ENCODE assay signal across 1 cellular context in genomic region chr1:111733183-111733995, GRCh38.
A peak's percentile ranks its signal among the peaks of the same experiment; 100 is the strongest.
TF ChIP-seq lines count a peak whose summit lies in the region.

No MANE protein-coding gene starts in this region.

TF ChIP-seq in HepG2, 621 proteins besides CTCF, POLR2A, EP300 and RAD21 (continued from another document and continues in another):
- TF ChIP-seq, protein P1, sequence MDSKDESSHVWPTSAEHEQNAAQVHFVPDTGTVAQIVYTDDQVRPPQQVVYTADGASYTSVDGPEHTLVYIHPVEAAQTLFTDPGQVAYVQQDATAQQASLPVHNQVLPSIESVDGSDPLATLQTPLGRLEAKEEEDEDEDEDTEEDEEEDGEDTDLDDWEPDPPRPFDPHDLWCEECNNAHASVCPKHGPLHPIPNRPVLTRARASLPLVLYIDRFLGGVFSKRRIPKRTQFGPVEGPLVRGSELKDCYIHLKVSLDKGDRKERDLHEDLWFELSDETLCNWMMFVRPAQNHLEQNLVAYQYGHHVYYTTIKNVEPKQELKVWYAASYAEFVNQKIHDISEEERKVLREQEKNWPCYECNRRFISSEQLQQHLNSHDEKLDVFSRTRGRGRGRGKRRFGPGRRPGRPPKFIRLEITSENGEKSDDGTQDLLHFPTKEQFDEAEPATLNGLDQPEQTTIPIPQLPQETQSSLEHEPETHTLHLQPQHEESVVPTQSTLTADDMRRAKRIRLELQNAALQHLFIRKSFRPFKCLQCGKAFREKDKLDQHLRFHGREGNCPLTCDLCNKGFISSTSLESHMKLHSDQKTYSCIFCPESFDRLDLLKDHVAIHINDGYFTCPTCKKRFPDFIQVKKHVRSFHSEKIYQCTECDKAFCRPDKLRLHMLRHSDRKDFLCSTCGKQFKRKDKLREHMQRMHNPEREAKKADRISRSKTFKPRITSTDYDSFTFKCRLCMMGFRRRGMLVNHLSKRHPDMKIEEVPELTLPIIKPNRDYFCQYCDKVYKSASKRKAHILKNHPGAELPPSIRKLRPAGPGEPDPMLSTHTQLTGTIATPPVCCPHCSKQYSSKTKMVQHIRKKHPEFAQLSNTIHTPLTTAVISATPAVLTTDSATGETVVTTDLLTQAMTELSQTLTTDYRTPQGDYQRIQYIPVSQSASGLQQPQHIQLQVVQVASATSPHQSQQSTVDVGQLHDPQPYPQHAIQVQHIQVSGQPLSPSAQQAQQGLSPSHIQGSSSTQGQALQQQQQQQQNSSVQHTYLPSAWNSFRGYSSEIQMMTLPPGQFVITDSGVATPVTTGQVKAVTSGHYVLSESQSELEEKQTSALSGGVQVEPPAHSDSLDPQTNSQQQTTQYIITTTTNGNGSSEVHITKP (CRISPR knock-in tag; IDR thresholded peaks at IDR 0.05; ENCODE audit: low read depth) = peak; percentile 90
- TF ChIP-seq ELF1 (CRISPR knock-in tag; IDR thresholded peaks at IDR 0.05) (peak; percentile 83), SOX5 (CRISPR knock-in tag; IDR thresholded peaks at IDR 0.05; ENCODE audit: borderline replicate concordance) (peak; percentile 50; the same call in 1 of the 2 replicates), HDAC1 (CRISPR knock-in tag; IDR thresholded peaks at IDR 0.05) (peak; percentile 66; the same call in 1 of the 2 replicates), HNF4A (CRISPR knock-in tag; IDR thresholded peaks at IDR 0.05) (peak; percentile 88), ZNF276 (CRISPR knock-in tag; IDR thresholded peaks at IDR 0.05; ENCODE audit: low read depth) (no peak), POLR2AphosphoS5 (IDR thresholded peaks at IDR 0.05; ENCODE audit: low read depth, low read length) (no peak), ZNF513 (CRISPR knock-in tag; conservative IDR thresholded peaks at IDR 0.05) (no peak), ZBTB21 (CRISPR knock-in tag; IDR thresholded peaks at IDR 0.05) (peak; percentile 81), ZNF878 (CRISPR knock-in tag; IDR thresholded peaks at IDR 0.05) (no peak), PAX8 (CRISPR knock-in tag; IDR thresholded peaks at IDR 0.05; ENCODE audit: borderline replicate concordance) (no peak), GATAD2A (CRISPR knock-in tag; IDR thresholded peaks at IDR 0.05) (peak; percentile 71), HMGA1 (CRISPR knock-in tag; conservative IDR thresholded peaks at IDR 0.05) (no peak), ZNF710 (CRISPR knock-in tag; IDR thresholded peaks at IDR 0.05; ENCODE audit: borderline replicate concordance) (no peak), REXO4 (CRISPR knock-in tag; IDR thresholded peaks at IDR 0.05; ENCODE audit: borderline replicate concordance) (no peak), ZNF549 (CRISPR knock-in tag; IDR thresholded peaks at IDR 0.05) (no peak), FOXC1 (CRISPR knock-in tag; IDR thresholded peaks at IDR 0.05; ENCODE audit: borderline replicate concordance) (no peak), ZBTB39 (CRISPR knock-in tag; IDR thresholded peaks at IDR 0.05) (peak; percentile 85; the same call in 1 of the 2 replicates), BATF2 (CRISPR knock-in tag; IDR thresholded peaks at IDR 0.05) (no peak), ZBTB20 (CRISPR knock-in tag; IDR thresholded peaks at IDR 0.05; ENCODE audit: borderline replicate concordance, low read depth) (no peak), STAT5B (CRISPR knock-in tag; IDR thresholded peaks at IDR 0.05) (no peak), ZNF766 (CRISPR knock-in tag; IDR thresholded peaks at IDR 0.05; ENCODE audit: borderline replicate concordance) (no peak), FOXK1 (CRISPR knock-in tag; IDR thresholded peaks at IDR 0.05; ENCODE audit: borderline replicate concordance, low read depth) (peak; percentile 46; the same call in 1 of the 2 replicates), TFE3 (CRISPR knock-in tag; IDR thresholded peaks at IDR 0.05) (peak; percentile 41; the same call in 1 of the 2 replicates), FOXJ3 (CRISPR knock-in tag; IDR thresholded peaks at IDR 0.05; ENCODE audit: borderline replicate concordance) (peak; percentile 79), HCFC1 (IDR thresholded peaks at IDR 0.05; ENCODE audit: low read depth, low read length) (no peak), CERS6 (CRISPR knock-in tag; IDR thresholded peaks at IDR 0.05) (no peak), TBX2 (CRISPR knock-in tag; IDR thresholded peaks at IDR 0.05; ENCODE audit: borderline replicate concordance) (peak; percentile 76), NAIF1 (CRISPR knock-in tag; IDR thresholded peaks at IDR 0.05; ENCODE audit: borderline replicate concordance) (no peak), REL (CRISPR knock-in tag; conservative IDR thresholded peaks at IDR 0.05) (no peak), ZNF577 (CRISPR knock-in tag; IDR thresholded peaks at IDR 0.05; ENCODE audit: borderline replicate concordance, low read depth) (no peak), IRF2 (CRISPR knock-in tag; IDR thresholded peaks at IDR 0.05) (no peak)
- TF ChIP-seq, protein P2, sequence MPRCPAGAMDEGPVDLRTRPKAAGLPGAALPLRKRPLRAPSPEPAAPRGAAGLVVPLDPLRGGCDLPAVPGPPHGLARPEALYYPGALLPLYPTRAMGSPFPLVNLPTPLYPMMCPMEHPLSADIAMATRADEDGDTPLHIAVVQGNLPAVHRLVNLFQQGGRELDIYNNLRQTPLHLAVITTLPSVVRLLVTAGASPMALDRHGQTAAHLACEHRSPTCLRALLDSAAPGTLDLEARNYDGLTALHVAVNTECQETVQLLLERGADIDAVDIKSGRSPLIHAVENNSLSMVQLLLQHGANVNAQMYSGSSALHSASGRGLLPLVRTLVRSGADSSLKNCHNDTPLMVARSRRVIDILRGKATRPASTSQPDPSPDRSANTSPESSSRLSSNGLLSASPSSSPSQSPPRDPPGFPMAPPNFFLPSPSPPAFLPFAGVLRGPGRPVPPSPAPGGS (CRISPR knock-in tag; IDR thresholded peaks at IDR 0.05) = peak; percentile 52; the same call in 1 of the 2 replicates
- TF ChIP-seq, protein P3, sequence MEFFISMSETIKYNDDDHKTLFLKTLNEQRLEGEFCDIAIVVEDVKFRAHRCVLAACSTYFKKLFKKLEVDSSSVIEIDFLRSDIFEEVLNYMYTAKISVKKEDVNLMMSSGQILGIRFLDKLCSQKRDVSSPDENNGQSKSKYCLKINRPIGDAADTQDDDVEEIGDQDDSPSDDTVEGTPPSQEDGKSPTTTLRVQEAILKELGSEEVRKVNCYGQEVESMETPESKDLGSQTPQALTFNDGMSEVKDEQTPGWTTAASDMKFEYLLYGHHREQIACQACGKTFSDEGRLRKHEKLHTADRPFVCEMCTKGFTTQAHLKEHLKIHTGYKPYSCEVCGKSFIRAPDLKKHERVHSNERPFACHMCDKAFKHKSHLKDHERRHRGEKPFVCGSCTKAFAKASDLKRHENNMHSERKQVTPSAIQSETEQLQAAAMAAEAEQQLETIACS (CRISPR knock-in tag; IDR thresholded peaks at IDR 0.05) = no peak
- TF ChIP-seq, protein P4, sequence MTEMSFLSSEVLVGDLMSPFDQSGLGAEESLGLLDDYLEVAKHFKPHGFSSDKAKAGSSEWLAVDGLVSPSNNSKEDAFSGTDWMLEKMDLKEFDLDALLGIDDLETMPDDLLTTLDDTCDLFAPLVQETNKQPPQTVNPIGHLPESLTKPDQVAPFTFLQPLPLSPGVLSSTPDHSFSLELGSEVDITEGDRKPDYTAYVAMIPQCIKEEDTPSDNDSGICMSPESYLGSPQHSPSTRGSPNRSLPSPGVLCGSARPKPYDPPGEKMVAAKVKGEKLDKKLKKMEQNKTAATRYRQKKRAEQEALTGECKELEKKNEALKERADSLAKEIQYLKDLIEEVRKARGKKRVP (CRISPR knock-in tag; IDR thresholded peaks at IDR 0.05) = no peak
- TF ChIP-seq, protein P5, sequence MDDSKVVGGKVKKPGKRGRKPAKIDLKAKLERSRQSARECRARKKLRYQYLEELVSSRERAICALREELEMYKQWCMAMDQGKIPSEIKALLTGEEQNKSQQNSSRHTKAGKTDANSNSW (CRISPR knock-in tag; IDR thresholded peaks at IDR 0.05; ENCODE audit: borderline replicate concordance) = no peak
- TF ChIP-seq, protein P6, sequence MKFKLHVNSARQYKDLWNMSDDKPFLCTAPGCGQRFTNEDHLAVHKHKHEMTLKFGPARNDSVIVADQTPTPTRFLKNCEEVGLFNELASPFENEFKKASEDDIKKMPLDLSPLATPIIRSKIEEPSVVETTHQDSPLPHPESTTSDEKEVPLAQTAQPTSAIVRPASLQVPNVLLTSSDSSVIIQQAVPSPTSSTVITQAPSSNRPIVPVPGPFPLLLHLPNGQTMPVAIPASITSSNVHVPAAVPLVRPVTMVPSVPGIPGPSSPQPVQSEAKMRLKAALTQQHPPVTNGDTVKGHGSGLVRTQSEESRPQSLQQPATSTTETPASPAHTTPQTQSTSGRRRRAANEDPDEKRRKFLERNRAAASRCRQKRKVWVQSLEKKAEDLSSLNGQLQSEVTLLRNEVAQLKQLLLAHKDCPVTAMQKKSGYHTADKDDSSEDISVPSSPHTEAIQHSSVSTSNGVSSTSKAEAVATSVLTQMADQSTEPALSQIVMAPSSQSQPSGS (CRISPR knock-in tag; IDR thresholded peaks at IDR 0.05) = peak; percentile 55; the same call in 1 of the 2 replicates
